ENCODE assay signal across 25 cellular contexts in the genomic region with DNA sequence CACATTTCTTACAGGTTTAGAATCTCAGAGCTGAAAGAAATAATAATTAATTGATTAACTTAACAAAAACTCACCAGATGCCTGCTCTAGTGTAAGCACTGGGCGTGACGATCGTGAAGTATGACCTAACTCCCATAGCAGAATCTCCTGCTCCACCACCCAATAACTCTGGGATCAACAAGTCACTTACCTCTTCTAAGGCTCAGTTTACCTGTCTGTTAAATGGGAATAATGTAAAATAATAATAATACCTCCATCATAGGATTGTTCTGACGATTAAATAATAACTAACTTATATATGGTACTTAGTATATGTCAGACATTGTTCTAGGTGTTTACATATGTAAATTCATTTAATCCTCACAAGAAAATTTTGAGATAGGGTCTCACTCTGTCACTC. TPM values are rescaled to one million over a fixed set of nuclear protein-coding genes. Genes with fewer than 3 reads are reported as not detected.
DNase-seq lines count a peak whose midpoint lies in the region; ATAC-seq, FAIRE-seq and TF ChIP-seq lines count a peak whose summit lies in the region.
"Had no signal": no experiment of that assay in that cellular context is flagged by ENCODE, and none has a peak within 500 bp of the region (broad histone marks: within the 10 kb centered on the region; RNA-seq: fewer than 3 reads in every experiment).

No MANE protein-coding gene starts in this region.

- intact Hi-C loops in Right ventricle myocardium superior (cut with DNase I) = no loop called here

- no peaks in the 10 kb centered on the region for H3K27me3 ChIP-seq in BLaER1
- H3K27me3 ChIP-seq in CD4-positive, CD25-positive, alpha-beta regulatory T cell (ENCODE audit: control insufficient read depth, insufficient read depth, low read length) = no peaks in the 10 kb centered on the region
- H3K27me3 ChIP-seq in astrocyte (ENCODE audit: insufficient read depth, low read length) = no peaks in the 10 kb centered on the region
- H3K27me3 ChIP-seq in skeletal muscle tissue (ENCODE audit: control insufficient read depth in 3 of 3, insufficient read depth in 3 of 3, low read length in 3 of 3) = no peaks in the 10 kb centered on the region

- peak overlapping the region; percentile 87 for H3K27ac ChIP-seq in BLaER1
- no peak overlapping the region for H3K27ac ChIP-seq in CD4-positive, CD25-positive, alpha-beta regulatory T cell (ENCODE audit: insufficient read depth, low read length, poor library complexity, severe bottlenecking)
- no peak overlapping the region for H3K27ac ChIP-seq in astrocyte (ENCODE audit: low read depth, low read length)
- H3K27ac ChIP-seq in skeletal muscle tissue (ENCODE audit: low read depth, low read length) = peak overlapping the region; percentile 48
- H3K27ac ChIP-seq: SK-N-MC had no signal

- no peak for DNase-seq in CD4-positive, CD25-positive, alpha-beta regulatory T cell
- DNase-seq in astrocyte (ENCODE audit: low read depth) (no peak), DMS79 treated with DMSO at 0.1 percent for 48 hours (lab: John Stamatoyannopoulos, UW) (no peak), H4 (ENCODE audit: low spot score) (no peak), Right ventricle myocardium superior (no peak)
- DNase-seq: AML-193, Calu3, H7, KBM-7, MM.1S, NCI-H1694, NCI-H2029 treated with DMSO at 0.1 percent for 48 hours, NCI-H2227 treated with DMSO at 0.1 percent for 48 hours, NCI-H526 treated with DMSO at 0.1 percent for 48 hours, RPMI8226, SHP77 treated with DMSO at 0.1 percent for 48 hours had no signal

- H3K4me2 ChIP-seq in BLaER1 (peak overlapping the region; percentile 87), astrocyte (ENCODE audit: low read length) (no peak overlapping the region)
- H3K4me2 ChIP-seq: A549 had no signal

- H3K4me1 ChIP-seq in BLaER1 (peaks cover 99% of the 10 kb centered on the region), astrocyte (ENCODE audit: insufficient read depth, low read length) (peaks cover 12% of the 10 kb centered on the region), skeletal muscle tissue (ENCODE audit: control insufficient read depth in 3 of 3, insufficient read depth in 3 of 3, low read length in 3 of 3) (peaks cover 20 to 26% (median 25%) of the 10 kb centered on the region in 3 donors)
- H3K4me1 ChIP-seq in CD4-positive, CD25-positive, alpha-beta regulatory T cell (ENCODE audit: control insufficient read depth, insufficient read depth, low read length, poor library complexity, severe bottlenecking) = no peaks in the 10 kb centered on the region
- H3K4me1 ChIP-seq: A549 had no signal

- H3K9me3 ChIP-seq in BLaER1 = no peaks in the 10 kb centered on the region
- no peaks in the 10 kb centered on the region for H3K9me3 ChIP-seq in CD4-positive, CD25-positive, alpha-beta regulatory T cell (ENCODE audit: control insufficient read depth in 2 of 2, low read length in 2 of 2)
- H3K9me3 ChIP-seq in astrocyte (ENCODE audit: insufficient read depth, low read depth, low read length) = no peaks in the 10 kb centered on the region
- no peaks in the 10 kb centered on the region for H3K9me3 ChIP-seq in skeletal muscle tissue (ENCODE audit: control insufficient read depth in 3 of 3, low read length in 3 of 3)
- H3K9me3 ChIP-seq: A549 had no signal

- peaks cover 35% of the 10 kb centered on the region for H3K36me3 Mint-ChIP-seq in CD4-positive, CD25-positive, alpha-beta regulatory T cell
- H3K36me3 Mint-ChIP-seq in astrocyte (ENCODE audit: low read depth, unreplicated experiment) = no peaks in the 10 kb centered on the region
- H3K36me3 Mint-ChIP-seq: CD14-positive monocyte had no signal

- no peaks in the 10 kb centered on the region for H4K20me1 ChIP-seq in BLaER1
- H4K20me1 ChIP-seq in astrocyte (ENCODE audit: insufficient read depth, low read length) = no peaks in the 10 kb centered on the region

- peaks cover 0 to 9% (median 4%) of the 10 kb centered on the region in 4 donors for H3K4me1 Mint-ChIP-seq in CD4-positive, CD25-positive, alpha-beta regulatory T cell
- peaks cover 26% of the 10 kb centered on the region for H3K4me1 Mint-ChIP-seq in astrocyte (ENCODE audit: low read depth, unreplicated experiment)

- no peak for TF ChIP-seq CTCF in astrocyte (IDR thresholded peaks at IDR 0.05; ENCODE audit: insufficient read depth, low read depth, low read length)

- no peak overlapping the region for H3K4me3 ChIP-seq in BLaER1
- no peak overlapping the region for H3K4me3 ChIP-seq in CD4-positive, CD25-positive, alpha-beta regulatory T cell (ENCODE audit: low read depth, low read length)
- H3K4me3 ChIP-seq in astrocyte (ENCODE audit: insufficient read depth, low read depth, low read length) = no peak overlapping the region
- no peak overlapping the region for H3K4me3 ChIP-seq in skeletal muscle tissue (ENCODE audit: low read length in 3 of 3)
- H3K4me3 ChIP-seq: A549, SK-N-MC had no signal

- no peaks in the 10 kb centered on the region for H3K27me3 Mint-ChIP-seq in CD4-positive, CD25-positive, alpha-beta regulatory T cell
- H3K27me3 Mint-ChIP-seq in astrocyte (ENCODE audit: low read depth, unreplicated experiment) = no peaks in the 10 kb centered on the region

- H3K79me2 ChIP-seq in astrocyte (ENCODE audit: insufficient read depth, low read length) = no peaks in the 10 kb centered on the region

- H3K9ac ChIP-seq in BLaER1 (peak overlapping the region; percentile 25; the same call in 1 of the 2 replicates), astrocyte (ENCODE audit: low read length) (no peak overlapping the region), skeletal muscle tissue (ENCODE audit: low read depth in 1 of 3, low read length in 3 of 3) (no peak overlapping the region)

- no peaks in the 10 kb centered on the region for H3K9me3 Mint-ChIP-seq in CD4-positive, CD25-positive, alpha-beta regulatory T cell
- H3K9me3 Mint-ChIP-seq in astrocyte (ENCODE audit: unreplicated experiment) = no peaks in the 10 kb centered on the region
- H3K9me3 Mint-ChIP-seq: CD14-positive monocyte had no signal

- no peak for ATAC-seq in CD4-positive, CD25-positive, alpha-beta regulatory T cell (ENCODE audit: low read depth in 2 of 2)
- ATAC-seq in Right ventricle myocardium superior (ENCODE audit: poor library complexity) = no peak
- ATAC-seq: A549 had no signal

- FAIRE-seq in astrocyte (lab: Jason Lieb, UNC) = no peak
- FAIRE-seq: A549, GM18507 had no signal

- peaks cover 26% of the 10 kb centered on the region for H3K36me3 ChIP-seq in BLaER1
- peaks cover 19% of the 10 kb centered on the region for H3K36me3 ChIP-seq in CD4-positive, CD25-positive, alpha-beta regulatory T cell (ENCODE audit: control insufficient read depth, insufficient read depth, low read length)
- H3K36me3 ChIP-seq in astrocyte (ENCODE audit: insufficient read depth, low read length) = no peaks in the 10 kb centered on the region
- H3K36me3 ChIP-seq in skeletal muscle tissue (ENCODE audit: control insufficient read depth in 3 of 3, insufficient read depth in 3 of 3, low read length in 3 of 3) = no peaks in the 10 kb centered on the region

- peak overlapping the region; percentile 48 to 75 (median 60) for H3K27ac Mint-ChIP-seq in CD4-positive, CD25-positive, alpha-beta regulatory T cell
- peak overlapping the region; percentile 66 for H3K27ac Mint-ChIP-seq in astrocyte (ENCODE audit: unreplicated experiment)
- H3K27ac Mint-ChIP-seq: CD14-positive monocyte had no signal

- no peak overlapping the region for H3K4me3 Mint-ChIP-seq in CD4-positive, CD25-positive, alpha-beta regulatory T cell
- H3K4me3 Mint-ChIP-seq in astrocyte (ENCODE audit: unreplicated experiment) = no peak overlapping the region
- H3K4me3 Mint-ChIP-seq: CD14-positive monocyte had no signal

- no peak overlapping the region for H2AFZ ChIP-seq in astrocyte (ENCODE audit: low read depth, low read length)

RNA-seq across cellular contexts. Expression of gene COA7, which starts 24.6 kb away (rescaled TPM):
- total RNA-seq in CD4-positive, CD25-positive, alpha-beta regulatory T cell = 5.4 TPM
- polyA plus RNA-seq in CD4-positive, CD25-positive, alpha-beta regulatory T cell = 1 to 10 TPM; 2.4 to 4.6 (median 3.2) TPM
- total RNA-seq in astrocyte = 18.4 and 19.4 TPM in 2 replicates
- 12.0 TPM for total RNA-seq in skeletal muscle tissue
- total RNA-seq in H4 (2014; rRNA removed; shearing (Covaris generic)) = 15.9 and 16.6 TPM in 2 replicates
- total RNA-seq in Right ventricle myocardium superior = 18.6 TPM

RNA-seq across cellular contexts. Expression of gene SHISAL2A, which starts 40.5 kb away (rescaled TPM):
- 27.2 TPM for total RNA-seq in CD4-positive, CD25-positive, alpha-beta regulatory T cell
- 1 to 10 TPM; 4.3 to 8.0 (median 5.8) TPM for polyA plus RNA-seq in CD4-positive, CD25-positive, alpha-beta regulatory T cell
- not detected in 2 replicates for total RNA-seq in astrocyte
- total RNA-seq in skeletal muscle tissue = 0.52 TPM
- not detected in 2 replicates for total RNA-seq in H4 (2014; rRNA removed; shearing (Covaris generic))
- total RNA-seq in Right ventricle myocardium superior = not detected
- total RNA-seq: Calu3, HT-29, LHCN-M2, NCI-H460 had no signal
- polyA plus RNA-seq: A549 had no signal

RNA-seq across cellular contexts. Expression of gene ZYG11B, which starts 52.7 kb away (rescaled TPM):
- 21.1 TPM for total RNA-seq in CD4-positive, CD25-positive, alpha-beta regulatory T cell
- polyA plus RNA-seq in CD4-positive, CD25-positive, alpha-beta regulatory T cell = 10 to 100 TPM; 13.6 to 16.5 (median 15.0) TPM
- total RNA-seq in astrocyte (20.4 and 22.1 TPM in 2 replicates), skeletal muscle tissue (51.7 TPM), Right ventricle myocardium superior (75.0 TPM)
- total RNA-seq in H4 (2014; rRNA removed; shearing (Covaris generic)) = 23.9 and 24.9 TPM in 2 replicates

Comparison
In these comparisons a context has a peak if more than half of its experiments do, and no peak if none do; other contexts are left out.
1. H3K27ac ChIP-seq: peak in BLaER1 (single experiment) and skeletal muscle tissue (single experiment); none in CD4-positive, CD25-positive, alpha-beta regulatory T cell (single experiment) and astrocyte (single experiment).
2. RNA of gene SHISAL2A, which starts 40.5 kb away (total RNA-seq): 27.2 TPM in CD4-positive, CD25-positive, alpha-beta regulatory T cell (single experiment); 0.52 TPM in skeletal muscle tissue (single experiment), not detected in astrocyte, not detected in H4 and not detected in Right ventricle myocardium superior (single experiment); every median in the first group is over 10 times any median in the second.